ENCODE assay signal across 18 cellular contexts in the genomic region with DNA sequence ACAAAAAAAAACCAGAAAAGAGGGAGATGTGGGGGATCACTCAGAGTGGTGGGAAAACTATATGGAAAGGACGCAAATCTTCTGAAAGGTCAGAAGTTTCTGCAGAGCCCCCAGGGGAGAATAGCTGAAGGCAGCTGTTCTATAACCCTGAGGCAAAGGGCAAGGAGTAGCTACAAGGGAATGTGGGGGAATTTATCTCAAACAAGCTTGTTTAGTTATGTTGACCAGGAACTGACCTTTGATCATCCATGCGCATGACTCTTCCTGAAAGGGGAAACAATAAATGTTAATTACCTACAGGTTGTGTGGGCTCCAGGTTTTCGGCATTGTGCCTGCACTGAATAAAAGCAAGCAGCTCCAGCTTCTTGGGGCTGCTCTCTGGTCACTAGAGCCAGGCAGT.
"Had no signal": no experiment of that assay in that cellular context is flagged by ENCODE, and none has a peak within 500 bp of the region (broad histone marks: within the 10 kb centered on the region; RNA-seq: fewer than 3 reads in every experiment).

No MANE protein-coding gene starts in this region.

- H3K4me1 Mint-ChIP-seq: activated CD4-positive, alpha-beta memory T cell treated with anti-CD3 and anti-CD28 coated beads, Interleukin-2, amount 10 ng/mL, durations not matched to agents 7 days and 5 days; activated naive CD4-positive, alpha-beta T cell treated with anti-CD3 and anti-CD28 coated beads, Interleukin-2, amount 50 U/mL, for 24 hours; immature natural killer cell; naive B cell; stimulated activated naive CD8-positive, alpha-beta T cell treated with anti-CD3 and anti-CD28 coated beads, Interleukin-15, amount 100 ng/mL, for 72 hours had no signal

- DNase-seq: activated CD4-positive, alpha-beta memory T cell treated with anti-CD3 and anti-CD28 coated beads, Interleukin-2, amount 10 ng/mL, durations not matched to agents 7 days and 5 days; activated CD4-positive, alpha-beta T cell treated with anti-CD3 and anti-CD28 coated beads for 4 hours; activated effector memory CD4-positive, alpha-beta T cell treated with anti-CD3 and anti-CD28 coated beads, Interleukin-2, amount 50 U/mL, for 16 hours; activated T-cell treated with anti-CD3 and anti-CD28 coated beads, Interleukin-2, amount 50 U/mL, for 4 hours; adrenal gland; immature natural killer cell; midbrain; naive B cell; ovary; sigmoid colon; stimulated activated CD4-positive, alpha-beta T cell treated with anti-CD3 and anti-CD28 coated beads, Interleukin-1b, Interleukin-23, amount 100 ng/mL, for 48 hours; stimulated activated naive CD8-positive, alpha-beta T cell treated with anti-CD3 and anti-CD28 coated beads, Interleukin-15, amount 100 ng/mL, for 72 hours; testis; WERI-Rb-1 had no signal

- H3K36me3 Mint-ChIP-seq: activated naive CD4-positive, alpha-beta T cell treated with anti-CD3 and anti-CD28 coated beads, Interleukin-2, amount 50 U/mL, for 24 hours; immature natural killer cell; naive B cell; neural progenitor cell had no signal

- H3K4me3 Mint-ChIP-seq: activated CD4-positive, alpha-beta memory T cell treated with anti-CD3 and anti-CD28 coated beads, Interleukin-2, amount 10 ng/mL, durations not matched to agents 7 days and 5 days; activated naive CD4-positive, alpha-beta T cell treated with anti-CD3 and anti-CD28 coated beads, Interleukin-2, amount 50 U/mL, for 24 hours; activated T-cell treated with anti-CD3 and anti-CD28 coated beads, Interleukin-2, amount 50 U/mL, for 4 hours; immature natural killer cell; naive B cell; neural progenitor cell; stimulated activated naive CD8-positive, alpha-beta T cell treated with anti-CD3 and anti-CD28 coated beads, Interleukin-15, amount 100 ng/mL, for 72 hours; T-helper 1 cell treated with Interleukin-12 subunit alpha and Interleukin-12 subunit beta and Interleukin-4 antibody, amounts not matched to agents 30 μg/mL and 1 μg/mL, for 36 hours had no signal

- H3K27ac Mint-ChIP-seq: activated CD4-positive, alpha-beta memory T cell treated with anti-CD3 and anti-CD28 coated beads, Interleukin-2, amount 10 ng/mL, durations not matched to agents 7 days and 5 days; activated naive CD4-positive, alpha-beta T cell treated with anti-CD3 and anti-CD28 coated beads, Interleukin-2, amount 50 U/mL, for 24 hours; immature natural killer cell; naive B cell; neural progenitor cell; stimulated activated naive CD8-positive, alpha-beta T cell treated with anti-CD3 and anti-CD28 coated beads, Interleukin-15, amount 100 ng/mL, for 72 hours; T-helper 1 cell treated with Interleukin-12 subunit alpha and Interleukin-12 subunit beta and Interleukin-4 antibody, amounts not matched to agents 30 μg/mL and 1 μg/mL, for 36 hours had no signal

- H3K9me3 ChIP-seq: adrenal gland, esophagus muscularis mucosa, sigmoid colon, testis had no signal

- H3K4me3 ChIP-seq: adrenal gland, esophagus muscularis mucosa, neural progenitor cell, ovary, sigmoid colon, testis had no signal

- H3K27me3 Mint-ChIP-seq: activated CD4-positive, alpha-beta memory T cell treated with anti-CD3 and anti-CD28 coated beads, Interleukin-2, amount 10 ng/mL, durations not matched to agents 7 days and 5 days; activated naive CD4-positive, alpha-beta T cell treated with anti-CD3 and anti-CD28 coated beads, Interleukin-2, amount 50 U/mL, for 24 hours; naive B cell; stimulated activated naive CD8-positive, alpha-beta T cell treated with anti-CD3 and anti-CD28 coated beads, Interleukin-15, amount 100 ng/mL, for 72 hours had no signal

- H3K27ac ChIP-seq: adrenal gland, esophagus muscularis mucosa, neural progenitor cell, ovary, sigmoid colon, testis, WERI-Rb-1 had no signal

- H3K9ac ChIP-seq: neural progenitor cell had no signal

- H3K27me3 ChIP-seq: adrenal gland, esophagus muscularis mucosa, neural progenitor cell, ovary, sigmoid colon, testis had no signal

- H3K36me3 ChIP-seq: adrenal gland, esophagus muscularis mucosa, neural progenitor cell, ovary, sigmoid colon, WERI-Rb-1 had no signal

- H3K4me1 ChIP-seq: adrenal gland, esophagus muscularis mucosa, neural progenitor cell, testis had no signal
